16 cellular contexts compared by ENCODE assay signal in the genomic region with DNA sequence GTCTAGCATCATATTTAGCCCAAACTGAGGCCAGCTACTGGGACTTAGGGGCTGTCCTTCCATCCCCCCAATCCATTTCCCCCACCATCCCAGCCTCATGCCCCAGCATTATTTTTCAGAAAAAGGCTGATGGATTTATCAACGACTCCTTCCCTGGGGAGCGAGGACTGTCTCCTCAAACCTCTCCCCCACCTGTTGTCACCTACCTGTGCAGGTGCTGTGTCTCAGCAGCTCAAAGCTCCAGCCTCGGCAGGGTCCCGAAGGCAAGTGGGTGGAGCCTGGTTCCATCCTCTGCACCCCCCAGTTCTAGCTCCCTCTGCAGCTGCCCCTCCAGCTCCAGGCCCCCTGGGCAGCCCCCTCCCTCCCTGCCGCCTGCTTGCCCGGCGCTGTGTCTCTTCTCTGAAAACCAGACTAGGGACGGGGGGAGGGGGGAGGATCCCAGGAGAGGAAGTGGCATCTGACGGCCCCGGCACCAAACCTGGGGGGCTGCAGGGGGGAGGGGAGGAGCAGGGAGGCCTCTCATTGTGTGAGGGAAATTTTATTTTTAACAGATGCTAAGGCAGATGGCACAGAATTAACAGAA.
"Had no signal": no experiment of that assay in that cellular context is flagged by ENCODE, and none has a peak within 500 bp of the region (broad histone marks: within the 10 kb centered on the region; RNA-seq: fewer than 3 reads in every experiment).

No MANE protein-coding gene starts in this region.

- H3K4me3 ChIP-seq: colonic mucosa, heart left ventricle, psoas muscle, upper lobe of right lung had no signal

- H3K27ac ChIP-seq: colonic mucosa, heart left ventricle, psoas muscle, upper lobe of right lung had no signal

- H3K27ac Mint-ChIP-seq: nephron had no signal

- ATAC-seq: heart left ventricle, psoas muscle, sciatic nerve, upper lobe of right lung had no signal

- H3K9me3 ChIP-seq: colonic mucosa, heart left ventricle, psoas muscle, upper lobe of right lung had no signal

- H3K36me3 ChIP-seq: colonic mucosa, heart left ventricle, upper lobe of right lung had no signal

- H3K4me1 ChIP-seq: colonic mucosa, psoas muscle, upper lobe of right lung had no signal

- H3K4me3 Mint-ChIP-seq: nephron had no signal

- DNase-seq: activated CD4-positive, alpha-beta T cell treated with anti-CD3 and anti-CD28 coated beads for 1 hour; activated CD4-positive, alpha-beta T cell treated with anti-CD3 and anti-CD28 coated beads, Interleukin-2, amount 50 U/mL, for 48 hours; caudate nucleus; colonic mucosa; effector CD4-positive, alpha-beta T cell; foreskin melanocyte; heart left ventricle; kidney glomerular epithelial cell; mesendoderm; psoas muscle; stimulated activated CD4-positive, alpha-beta T cell treated with anti-CD3 and anti-CD28 coated beads, Interleukin-12 subunit alpha, Interleukin-12 subunit beta, amount 100 ng/mL, for 4 hours; stimulated activated CD4-positive, alpha-beta T cell treated with anti-CD3 and anti-CD28 coated beads, Interleukin-2, amount 100 ng/mL, for 48 hours; stimulated activated naive CD4-positive, alpha-beta T cell treated with Interleukin-2 at 50 U/mL for 16 hours; upper lobe of right lung had no signal
